ENCODE assay signal across 8 cellular contexts in genomic region chr22:23282089-23282501, GRCh38.
DNase-seq lines count a peak whose midpoint lies in the region; ATAC-seq, FAIRE-seq and TF ChIP-seq lines count a peak whose summit lies in the region.

No MANE protein-coding gene starts in this region.

- in situ Hi-C loops in GM23248 (cut with MboI) = no loop called here

- no peak overlapping the region for H2AFZ ChIP-seq in GM23248
- H2AFZ ChIP-seq in SK-N-SH (ENCODE audit: low read depth) = no peak overlapping the region

- no peak; the same call in none of the 2 replicates for TF ChIP-seq CTCF in SK-N-SH (IDR thresholded peaks at IDR 0.05)

- DNase-seq in GM23248 = peak; percentile 82
- DNase-seq in SK-N-SH = no peak
- DNase-seq in glomerular visceral epithelial cell (ENCODE audit: extremely low spot score) = peak; percentile 96
- peak; percentile 43 for DNase-seq in small intestine
- no peak for DNase-seq in activated naive CD4-positive, alpha-beta T cell treated with anti-CD3 and anti-CD28 coated beads, Interleukin-2, amount 50 U/mL, for 16 hours

- no peak for TF ChIP-seq RAD21 in SK-N-SH (IDR thresholded peaks at IDR 0.05; ENCODE audit: low read length)

- H3K27me3 ChIP-seq in GM23248 (replicated peaks; ENCODE audit: insufficient read depth) (no peaks in the 10 kb centered on the region), SK-N-SH (ENCODE audit: insufficient read depth) (no peaks in the 10 kb centered on the region), small intestine (ENCODE audit: control insufficient read depth in 2 of 2, insufficient read depth in 2 of 2, low read length in 2 of 2) (no peaks in the 10 kb centered on the region)

- no peak overlapping the region for H3K9ac ChIP-seq in GM23248
- no peak overlapping the region for H3K9ac ChIP-seq in SK-N-SH

- H3K9me3 ChIP-seq in GM23248 (ENCODE audit: low read depth) = no peaks in the 10 kb centered on the region
- H3K9me3 ChIP-seq in SK-N-SH = no peaks in the 10 kb centered on the region
- H3K9me3 ChIP-seq in small intestine (ENCODE audit: control insufficient read depth, low read depth) = no peaks in the 10 kb centered on the region

- H3K4me2 ChIP-seq in GM23248 (ENCODE audit: unreplicated experiment) = no peak overlapping the region
- peak overlapping the region; percentile 74 for H3K4me2 ChIP-seq in SK-N-SH

- CTCF ChIA-PET in SK-N-SH (lab: Yijun Ruan, JAX) = interaction anchor here (0.5 to 25.8 kb wide), 51 partner anchors 10 to 710 kb away, joined by 3 to 587 read pairs (median 6); partner anchors contain the start of genes BCR and RAB36

- H3K27ac ChIP-seq in GM23248 (peak overlapping the region; percentile 63), SK-N-SH (ENCODE audit: low read depth in 2 of 2, low read length in 1 of 2) (peak overlapping the region; percentile 40 to 59), small intestine (ENCODE audit: low read depth in 1 of 2, low read length in 1 of 2) (no peak overlapping the region)

- H3K4me1 ChIP-seq in GM23248 (ENCODE audit: insufficient read depth) = peaks cover 15% of the 10 kb centered on the region
- H3K4me1 ChIP-seq in SK-N-SH (ENCODE audit: control insufficient read depth in 1 of 2, insufficient read depth in 2 of 2, low read depth in 1 of 2, low read length in 1 of 2) = peaks cover 6 to 14% of the 10 kb centered on the region in 2 experiments; a peak in 3 of 4 replicates
- H3K4me1 ChIP-seq in small intestine (ENCODE audit: control insufficient read depth in 2 of 2, insufficient read depth in 1 of 2, low read depth in 1 of 2, low read length in 1 of 2) = no peaks in the 10 kb centered on the region

- H3K4me3 ChIP-seq in GM23248 (no peak overlapping the region), SK-N-SH (ENCODE audit: low read depth in 2 of 2, low read length in 1 of 2) (peak overlapping the region in 1 of 2 experiments; percentile 47; a peak in 1 of 4 replicates), small intestine (ENCODE audit: low read depth in 1 of 2, low read length in 2 of 2) (no peak overlapping the region)

- POLR2A ChIA-PET in SK-N-SH (lab: Yijun Ruan, JAX) = interaction anchor here (0.9 to 1.0 kb wide), 4 partner anchors 99 to 104 kb away, joined by 3 to 5 read pairs (median 4); partner anchors contain the start of gene BCR

- WGBS in GM23248 (ENCODE audit: low coverage in 1 of 2, low lambda C conversion rate in 2 of 2, missing lambda C conversion rate in 2 of 2), 2 experiments = 18 to 20% methylated on average over 16 of the region's 16 CpGs
- 22% methylated on average over 15 of the region's 16 CpGs for WGBS in SK-N-SH (ENCODE audit: low lambda C conversion rate)
- 32 to 60% (median 46%) methylated on average over 16 of the region's 16 CpGs for WGBS in small intestine, 3 donors

- H3K36me3 ChIP-seq in GM23248 (ENCODE audit: low read depth) (no peaks in the 10 kb centered on the region), SK-N-SH (replicated peaks in 1 of 2; ENCODE audit: control insufficient read depth in 1 of 2, insufficient read depth in 2 of 2, low read length in 1 of 2) (peaks cover 3 to 37% of the 10 kb centered on the region in 2 experiments), small intestine (ENCODE audit: control insufficient read depth in 2 of 2, insufficient read depth in 2 of 2, low read length in 2 of 2) (peaks cover 0 to 7% of the 10 kb centered on the region in 2 donors)

- H3F3A ChIP-seq in GM23248 (ENCODE audit: insufficient read depth) = no peaks in the 10 kb centered on the region
- H3F3A ChIP-seq in SK-N-SH (replicated peaks; ENCODE audit: insufficient read depth) = peaks cover 5% of the 10 kb centered on the region

- FAIRE-seq in small intestine (lab: Jason Lieb, UNC) = no peak

- ATAC-seq in HG03139 (IDR thresholded peaks at IDR 0.05; ENCODE audit: unreplicated experiment) = no peak
- no peak for ATAC-seq in GM21447 (IDR thresholded peaks at IDR 0.05; ENCODE audit: unreplicated experiment)
- ATAC-seq in GM18519 (IDR thresholded peaks at IDR 0.05; ENCODE audit: low FRiP score, unreplicated experiment) = no peak

- H3K9me2 ChIP-seq in GM23248 (ENCODE audit: insufficient read depth) = no peaks in the 10 kb centered on the region
- no peaks in the 10 kb centered on the region for H3K9me2 ChIP-seq in SK-N-SH

- H3K79me2 ChIP-seq in GM23248 (ENCODE audit: insufficient read depth) = no peaks in the 10 kb centered on the region
- no peaks in the 10 kb centered on the region for H3K79me2 ChIP-seq in SK-N-SH (ENCODE audit: insufficient read depth)

- no peaks in the 10 kb centered on the region for H4K20me1 ChIP-seq in GM23248 (ENCODE audit: insufficient read depth)
- 0 out of 2 replicates have a peak, but pooled peaks cover 3% of the 10 kb centered on the region for H4K20me1 ChIP-seq in SK-N-SH (ENCODE audit: insufficient read depth)

- TF ChIP-seq EP300 in SK-N-SH (IDR thresholded peaks at IDR 0.05; ENCODE audit: borderline replicate concordance in 1 of 2, low read depth in 1 of 2, low read length in 1 of 2) = no peak

TF ChIP-seq in SK-N-SH, 30 proteins besides CTCF, POLR2A, EP300 and RAD21 (continues in another document):
- TF ChIP-seq TEAD4 (IDR thresholded peaks at IDR 0.05; ENCODE audit: borderline replicate concordance, insufficient read depth) (0 out of 2 replicates have a peak, but pooled peaks have one; percentile 50), SMC3 (IDR thresholded peaks at IDR 0.05; ENCODE audit: low read depth, low read length) (no peak), ELF1 (IDR thresholded peaks at IDR 0.05) (no peak), USF2 (IDR thresholded peaks at IDR 0.05; ENCODE audit: borderline replicate concordance, low read depth, low read length) (no peak), MXI1 (IDR thresholded peaks at IDR 0.05; ENCODE audit: low read depth, low read length) (no peak), MAX (IDR thresholded peaks at IDR 0.05; ENCODE audit: low read depth) (peak; percentile 69; the same call in 1 of the 2 replicates), NFIC (IDR thresholded peaks at IDR 0.05; ENCODE audit: borderline replicate concordance) (0 out of 2 replicates have a peak, but pooled peaks have one; percentile 26), USF1 (IDR thresholded peaks at IDR 0.05; ENCODE audit: borderline replicate concordance, low read depth) (no peak), GATA2 (CRISPR knock-in tag; IDR thresholded peaks at IDR 0.05) (no peak), JUND (IDR thresholded peaks at IDR 0.05) (peak; percentile 83), FOXM1 (IDR thresholded peaks at IDR 0.05; ENCODE audit: low read depth) (no peak), SIN3A (IDR thresholded peaks at IDR 0.05; ENCODE audit: borderline replicate concordance, low read depth, low read length) (peak; percentile 21; the same call in 1 of the 2 replicates), PBX3 (IDR thresholded peaks at IDR 0.05) (peak; percentile 17; the same call in 1 of the 2 replicates), FOXJ3 (CRISPR knock-in tag; IDR thresholded peaks at IDR 0.05) (no peak), TCF12 (IDR thresholded peaks at IDR 0.05) (peak; percentile 41), ZBTB33 (IDR thresholded peaks at IDR 0.05; ENCODE audit: borderline replicate concordance, low read depth) (no peak), MEF2A (IDR thresholded peaks at IDR 0.05; ENCODE audit: borderline replicate concordance, low read depth) (no peak), FOSL2 (IDR thresholded peaks at IDR 0.05; ENCODE audit: borderline replicate concordance, low read depth) (peak; percentile 75), CHD2 (IDR thresholded peaks at IDR 0.05; ENCODE audit: low read length, partially characterized antibody) (no peak), GABPA (IDR thresholded peaks at IDR 0.05; ENCODE audit: low read depth) (no peak), NRF1 (IDR thresholded peaks at IDR 0.05; ENCODE audit: low read depth, low read length) (no peak)

Comparison
In these comparisons a context has a peak if more than half of its experiments do, and no peak if none do; other contexts are left out.
1. DNase-seq: peak in GM23248 (single experiment), glomerular visceral epithelial cell (single experiment) and small intestine (single experiment); none in SK-N-SH (single experiment) and activated naive CD4-positive, alpha-beta T cell treated with anti-CD3 and anti-CD28 coated beads, Interleukin-2, amount 50 U/mL, for 16 hours (single experiment).
2. H3K27ac ChIP-seq: peak in GM23248 (single experiment) and SK-N-SH (2 of 2); none in small intestine (0 of 2).